ENCODE assay signal across 8 cellular contexts in genomic region chr12:42483534-42483857, GRCh38.
A peak's percentile ranks its signal among the peaks of the same experiment; 100 is the strongest.
DNase-seq lines count a peak whose midpoint lies in the region; ATAC-seq and TF ChIP-seq lines count a peak whose summit lies in the region.

No MANE protein-coding gene starts in this region.

- peak; percentile 20 for ATAC-seq in GM21367 (IDR thresholded peaks at IDR 0.05; ENCODE audit: unreplicated experiment)
- ATAC-seq in HG03571 (IDR thresholded peaks at IDR 0.05; ENCODE audit: unreplicated experiment), result peak; percentile 24
- ATAC-seq in heart right ventricle, result peak; percentile 58 to 73 (median 63)

- peak overlapping the region; percentile 74 to 93 (median 85) for H3K4me3 Mint-ChIP-seq in CD8-positive, alpha-beta memory T cell
- peak overlapping the region; percentile 82 for H3K4me3 Mint-ChIP-seq in activated naive CD4-positive, alpha-beta T cell treated with anti-CD3 and anti-CD28 coated beads for 36 hours

- no peak overlapping the region for H3K27ac ChIP-seq in CD8-positive, alpha-beta memory T cell (ENCODE audit: low read depth, low read length)
- peak overlapping the region; percentile 86 to 97 (median 93) for H3K27ac ChIP-seq in heart right ventricle

- H3K9me3 ChIP-seq in CD8-positive, alpha-beta memory T cell (ENCODE audit: low read length), result no peaks in the 10 kb centered on the region
- no peaks in the 10 kb centered on the region for H3K9me3 ChIP-seq in heart right ventricle

- POLR2A ChIA-PET in CD8-positive, alpha-beta memory T cell (lab: Charles Lee), result no interaction called here

- peaks cover 9 to 14% (median 13%) of the 10 kb centered on the region in 3 donors for H3K4me1 Mint-ChIP-seq in CD8-positive, alpha-beta memory T cell
- H3K4me1 Mint-ChIP-seq in activated naive CD4-positive, alpha-beta T cell treated with anti-CD3 and anti-CD28 coated beads for 36 hours (ENCODE audit: low read depth), result peaks cover 7% of the 10 kb centered on the region

- TF ChIP-seq CTCF in heart right ventricle (IDR thresholded peaks at IDR 0.05) (no peak), retinal pigment epithelial cell (conservative IDR thresholded peaks at IDR 0.05; ENCODE audit: low read depth, low read length) (no peak)

- peaks cover 20% of the 10 kb centered on the region for H3K27me3 ChIP-seq in CD8-positive, alpha-beta memory T cell (ENCODE audit: insufficient read depth, low read length, poor library complexity, severe bottlenecking)
- H3K27me3 ChIP-seq in heart right ventricle, result peaks cover 0 to 44% (median 0%) of the 10 kb centered on the region in 7 donors

- peak overlapping the region; percentile 48 for H3K4me3 ChIP-seq in CD8-positive, alpha-beta memory T cell (ENCODE audit: low read length)
- peak overlapping the region; percentile 77 to 95 (median 84) for H3K4me3 ChIP-seq in heart right ventricle
- H3K4me3 ChIP-seq in retinal pigment epithelial cell (ENCODE audit: low read length), result peak overlapping the region; percentile 79

- H3K9me3 Mint-ChIP-seq in CD8-positive, alpha-beta memory T cell, result no peaks in the 10 kb centered on the region
- no peaks in the 10 kb centered on the region for H3K9me3 Mint-ChIP-seq in activated naive CD4-positive, alpha-beta T cell treated with anti-CD3 and anti-CD28 coated beads for 36 hours

- peaks cover 7% of the 10 kb centered on the region for H3K4me1 ChIP-seq in CD8-positive, alpha-beta memory T cell (ENCODE audit: insufficient read depth, low read length)
- H3K4me1 ChIP-seq in heart right ventricle, result peaks cover 0 to 69% (median 44%) of the 10 kb centered on the region in 9 donors

- intact Hi-C loops in activated naive CD4-positive, alpha-beta T cell treated with anti-CD3 and anti-CD28 coated beads for 36 hours (cut with micrococcal nuclease), result loop anchor here (2.0 to 5.0 kb wide), 7 partner anchors 356 to 1399 kb away; no protein-coding TSS in a partner anchor
- intact Hi-C loops in heart right ventricle (cut with DNase I), result loop anchor here (1.0 to 10.0 kb wide), 11 partner anchors 78 to 855 kb away; no protein-coding TSS in a partner anchor

- DNase-seq in CD8-positive, alpha-beta memory T cell, result peak in 3 of 5 donors; percentile 17 to 46 (median 17)
- DNase-seq in activated naive CD4-positive, alpha-beta T cell treated with anti-CD3 and anti-CD28 coated beads for 36 hours, result peak; percentile 13
- DNase-seq in heart right ventricle, result peak; percentile 34 to 46
- no peak for DNase-seq in retinal pigment epithelial cell (ENCODE audit: low read depth)
- DNase-seq in NCI-H1436 (lab: John Stamatoyannopoulos, UW), result no peak
- DNase-seq in NCI-H2196 (lab: John Stamatoyannopoulos, UW; ENCODE audit: unreplicated experiment), result no peak

- no peak overlapping the region for H3K27ac Mint-ChIP-seq in CD8-positive, alpha-beta memory T cell
- no peak overlapping the region for H3K27ac Mint-ChIP-seq in activated naive CD4-positive, alpha-beta T cell treated with anti-CD3 and anti-CD28 coated beads for 36 hours

- no peaks in the 10 kb centered on the region for H3K36me3 ChIP-seq in CD8-positive, alpha-beta memory T cell (ENCODE audit: insufficient read depth, low read length)
- H3K36me3 ChIP-seq in heart right ventricle, result no peaks in the 10 kb centered on the region

- no peaks in the 10 kb centered on the region for H3K36me3 Mint-ChIP-seq in CD8-positive, alpha-beta memory T cell
- peaks cover 2% of the 10 kb centered on the region for H3K36me3 Mint-ChIP-seq in activated naive CD4-positive, alpha-beta T cell treated with anti-CD3 and anti-CD28 coated beads for 36 hours (ENCODE audit: low read depth)

- H3K27me3 Mint-ChIP-seq in CD8-positive, alpha-beta memory T cell, result peaks cover 33 to 79% of the 10 kb centered on the region in 2 donors
- peaks cover 65% of the 10 kb centered on the region for H3K27me3 Mint-ChIP-seq in activated naive CD4-positive, alpha-beta T cell treated with anti-CD3 and anti-CD28 coated beads for 36 hours (ENCODE audit: low read depth)

- 0 to 1% methylated on average over 36 of the region's 36 CpGs for WGBS in heart right ventricle, 2 donors

- CTCF ChIA-PET in CD8-positive, alpha-beta memory T cell (lab: Charles Lee), result interaction anchor here (1.8 kb wide), 1 partner anchor 15 kb away, joined by 5 read pairs; no protein-coding TSS in a partner anchor
- CTCF ChIA-PET in activated naive CD4-positive, alpha-beta T cell treated with anti-CD3 and anti-CD28 coated beads for 36 hours (lab: Charles Lee), result interaction anchor here (0.9 to 4.5 kb wide), 4 partner anchors 10 to 85 kb away, joined by 3 to 33 read pairs (median 6); no protein-coding TSS in a partner anchor

Comparison
In these comparisons a context has a peak if more than half of its experiments do, and no peak if none do; other contexts are left out.
1. DNase-seq: peak in CD8-positive, alpha-beta memory T cell (3 of 5), activated naive CD4-positive, alpha-beta T cell treated with anti-CD3 and anti-CD28 coated beads for 36 hours (single experiment) and heart right ventricle (2 of 2); none in retinal pigment epithelial cell (single experiment), NCI-H1436 (single experiment) and NCI-H2196 (single experiment).
2. Peak in every context shown above with its lines, with median percentiles within 50 percentile points of each other: H3K4me3 ChIP-seq and ATAC-seq.